In the genomic region with DNA sequence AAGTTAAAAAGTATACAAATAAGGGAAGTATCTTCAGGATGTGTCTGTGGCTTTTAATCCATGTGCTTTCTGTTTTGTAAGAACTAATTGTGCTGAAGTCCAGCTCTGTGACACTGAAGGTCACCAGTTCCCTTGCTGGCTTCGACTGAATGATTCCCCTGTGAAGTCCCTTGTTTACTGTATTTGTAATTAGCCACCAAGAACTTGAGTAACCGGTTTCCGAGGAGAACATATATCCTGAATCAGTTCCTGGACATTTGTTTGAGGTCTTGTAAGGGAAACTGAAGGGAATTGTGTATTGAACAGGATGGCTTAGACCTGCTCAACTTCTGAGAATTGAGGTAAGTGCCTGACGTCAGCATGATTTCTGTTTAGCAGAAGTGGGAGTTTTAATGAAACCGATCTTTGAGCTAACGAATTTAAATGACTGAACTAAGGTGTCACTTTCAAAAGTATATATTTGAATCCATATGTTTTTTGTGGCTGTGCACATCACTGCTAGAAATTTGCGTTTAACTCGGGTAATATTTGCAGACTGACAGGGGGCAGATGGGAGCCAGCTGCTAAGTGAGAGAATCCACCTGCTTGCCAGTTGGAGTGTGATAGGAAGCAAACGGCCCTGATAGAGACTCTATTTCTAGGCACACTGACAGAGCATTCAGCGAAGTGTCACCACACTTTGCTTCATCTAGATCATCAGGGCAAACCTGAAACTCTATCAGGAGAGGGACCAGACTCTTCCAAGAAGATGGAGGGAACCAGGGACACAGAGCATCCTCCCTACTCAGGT, we compare ENCODE assay signal across 14 cellular contexts.
DNase-seq lines count a peak whose midpoint lies in the region; ATAC-seq and TF ChIP-seq lines count a peak whose summit lies in the region.
"Had no signal": no experiment of that assay in that cellular context is flagged by ENCODE, and none has a peak within 500 bp of the region (broad histone marks: within the 10 kb centered on the region; RNA-seq: fewer than 3 reads in every experiment).

No MANE protein-coding gene starts in this region.

- H3K4me3 ChIP-seq in left ventricle myocardium inferior (no peak overlapping the region), prostate gland (peak overlapping the region in 1 of 2 donors; percentile 7)

- DNase-seq in LoVo (ENCODE audit: low spot score): peak; percentile 50
- DNase-seq in SHP77 treated with DMSO at 0.1 percent for 48 hours (lab: John Stamatoyannopoulos, UW): peak; percentile 81
- no peak for DNase-seq in left ventricle myocardium inferior
- peak; percentile 64 for DNase-seq in prostate gland (ENCODE audit: low spot score)
- no peak for DNase-seq in substantia nigra (lab: John Stamatoyannopoulos, UW)
- DNase-seq in DMS114 treated with DMSO at 0.1 percent for 48 hours (lab: John Stamatoyannopoulos, UW; ENCODE audit: unreplicated experiment): no peak
- no peak for DNase-seq in OCI-M2 (lab: John Stamatoyannopoulos, UW; ENCODE audit: unreplicated experiment)
- DNase-seq: activated B cell treated with CpG ODN at 0.5 μM for 24 hours; amniotic stem cell; CD4-positive, alpha-beta T cell; effector CD8-positive, alpha-beta T cell; H7; NCI-H187 had no signal

- peaks cover 11% of the 10 kb centered on the region for H3K9me3 Mint-ChIP-seq in activated T-helper 17 cell treated with anti-CD3 and anti-CD28 coated beads, Interleukin-2, amount 50 U/mL, for 72 hours
- H3K9me3 Mint-ChIP-seq: activated B cell treated with CpG ODN at 0.5 μM for 24 hours had no signal

- H3K27ac ChIP-seq in left ventricle myocardium inferior (replicated peaks) (peak overlapping the region; percentile 33), prostate gland (peak overlapping the region; percentile 65 to 68), substantia nigra (ENCODE audit: low read depth, low read length, poor library complexity, severe bottlenecking) (no peak overlapping the region)

- intact Hi-C loops in left ventricle myocardium inferior (cut with micrococcal nuclease) (no loop called here), prostate gland (cut with DNase I) (no loop called here)

- no peaks in the 10 kb centered on the region for H3K9me3 ChIP-seq in left ventricle myocardium inferior (replicated peaks)
- H3K9me3 ChIP-seq in prostate gland: no peaks in the 10 kb centered on the region

- H3K4me3 Mint-ChIP-seq in activated T-helper 17 cell treated with anti-CD3 and anti-CD28 coated beads, Interleukin-2, amount 50 U/mL, for 72 hours: no peak overlapping the region
- H3K4me3 Mint-ChIP-seq: activated B cell treated with CpG ODN at 0.5 μM for 24 hours; CD4-positive, alpha-beta T cell had no signal

- 28% methylated on average over 10 of the region's 10 CpGs for WGBS in prostate gland

- no peak for ATAC-seq in activated T-helper 17 cell treated with anti-CD3 and anti-CD28 coated beads, Interleukin-2, amount 50 U/mL, for 72 hours (replicated peaks)

- H3K36me3 ChIP-seq in left ventricle myocardium inferior: no peaks in the 10 kb centered on the region
- H3K36me3 ChIP-seq in prostate gland: no peaks in the 10 kb centered on the region

- H3K27me3 ChIP-seq in left ventricle myocardium inferior (ENCODE audit: low read depth) (no peaks in the 10 kb centered on the region), prostate gland (replicated peaks; ENCODE audit: insufficient read depth) (no peaks in the 10 kb centered on the region)

- H3K4me1 Mint-ChIP-seq in activated T-helper 17 cell treated with anti-CD3 and anti-CD28 coated beads, Interleukin-2, amount 50 U/mL, for 72 hours: no peaks in the 10 kb centered on the region
- H3K4me1 Mint-ChIP-seq: activated B cell treated with CpG ODN at 0.5 μM for 24 hours had no signal

- no peak overlapping the region for H3K27ac Mint-ChIP-seq in activated T-helper 17 cell treated with anti-CD3 and anti-CD28 coated beads, Interleukin-2, amount 50 U/mL, for 72 hours
- H3K27ac Mint-ChIP-seq: activated B cell treated with CpG ODN at 0.5 μM for 24 hours; CD4-positive, alpha-beta T cell had no signal

- H3K36me3 Mint-ChIP-seq in activated T-helper 17 cell treated with anti-CD3 and anti-CD28 coated beads, Interleukin-2, amount 50 U/mL, for 72 hours (ENCODE audit: low read depth): no peaks in the 10 kb centered on the region

- H3K4me1 ChIP-seq in left ventricle myocardium inferior (peaks cover 26% of the 10 kb centered on the region), prostate gland (replicated peaks) (peaks cover 2% of the 10 kb centered on the region)

- H3K27me3 Mint-ChIP-seq in activated T-helper 17 cell treated with anti-CD3 and anti-CD28 coated beads, Interleukin-2, amount 50 U/mL, for 72 hours: peaks cover 5% of the 10 kb centered on the region
- H3K27me3 Mint-ChIP-seq: activated B cell treated with CpG ODN at 0.5 μM for 24 hours; CD4-positive, alpha-beta T cell had no signal

- no peak for TF ChIP-seq POLR2A in prostate gland (IDR thresholded peaks at IDR 0.05)

- TF ChIP-seq CTCF in left ventricle myocardium inferior (IDR thresholded peaks at IDR 0.05; ENCODE audit: borderline replicate concordance) (peak; percentile 20), prostate gland (IDR thresholded peaks at IDR 0.05) (no peak)

Comparison
In these comparisons a context has a peak if more than half of its experiments do, and no peak if none do; other contexts are left out.
1. DNase-seq: peak in LoVo (single experiment), SHP77 treated with DMSO at 0.1 percent for 48 hours (single experiment) and prostate gland (single experiment); none in left ventricle myocardium inferior (single experiment), substantia nigra (0 of 49), DMS114 treated with DMSO at 0.1 percent for 48 hours (single experiment) and OCI-M2 (single experiment).